Comparison of ENCODE assay signal across 9 cellular contexts in genomic region chr1:231757101-231757404, GRCh38.
DNase-seq lines count a peak whose midpoint lies in the region; ATAC-seq, FAIRE-seq and TF ChIP-seq lines count a peak whose summit lies in the region.
"Had no signal": no experiment of that assay in that cellular context is flagged by ENCODE, and none has a peak within 500 bp of the region (broad histone marks: within the 10 kb centered on the region; RNA-seq: fewer than 3 reads in every experiment).

No MANE protein-coding gene starts in this region.

- no peak overlapping the region for H3K27ac Mint-ChIP-seq in activated naive CD8-positive, alpha-beta T cell treated with anti-CD3 and anti-CD28 coated beads, Interleukin-2, amount 50 U/mL, for 24 hours

- peaks cover 6% of the 10 kb centered on the region for H3K9me3 Mint-ChIP-seq in activated naive CD8-positive, alpha-beta T cell treated with anti-CD3 and anti-CD28 coated beads, Interleukin-2, amount 50 U/mL, for 24 hours

- ATAC-seq in GM21381 (IDR thresholded peaks at IDR 0.05; ENCODE audit: unreplicated experiment) (peak; percentile 30), HG03342 (IDR thresholded peaks at IDR 0.05; ENCODE audit: unreplicated experiment) (peak; percentile 36)
- ATAC-seq in activated naive CD8-positive, alpha-beta T cell treated with anti-CD3 and anti-CD28 coated beads, Interleukin-2, amount 50 U/mL, for 24 hours, result peak; percentile 24

- H3K4me3 Mint-ChIP-seq in activated naive CD8-positive, alpha-beta T cell treated with anti-CD3 and anti-CD28 coated beads, Interleukin-2, amount 50 U/mL, for 24 hours, result no peak overlapping the region

- in situ Hi-C loops in G401 (cut with HindIII; ENCODE audit: low sequenced_read_pairs), result no loop called here

- intact Hi-C loops in breast epithelium (cut with DNase I; ENCODE audit: low total_unique reads), result no loop called here

- H3K36me3 ChIP-seq in breast epithelium, result no peaks in the 10 kb centered on the region
- H3K36me3 ChIP-seq: transverse colon had no signal

- peaks cover 19% of the 10 kb centered on the region for H3K36me3 Mint-ChIP-seq in activated naive CD8-positive, alpha-beta T cell treated with anti-CD3 and anti-CD28 coated beads, Interleukin-2, amount 50 U/mL, for 24 hours (ENCODE audit: low read depth)

- H3K27ac ChIP-seq in C4-2B (no peak overlapping the region), breast epithelium (no peak overlapping the region)
- H3K27ac ChIP-seq: transverse colon had no signal

- no peaks in the 10 kb centered on the region for H3K4me1 Mint-ChIP-seq in activated naive CD8-positive, alpha-beta T cell treated with anti-CD3 and anti-CD28 coated beads, Interleukin-2, amount 50 U/mL, for 24 hours

- no peaks in the 10 kb centered on the region for H3K27me3 Mint-ChIP-seq in activated naive CD8-positive, alpha-beta T cell treated with anti-CD3 and anti-CD28 coated beads, Interleukin-2, amount 50 U/mL, for 24 hours

- H3K4me1 ChIP-seq in breast epithelium, result no peaks in the 10 kb centered on the region

- TF ChIP-seq POLR2A in H54 (IDR thresholded peaks at IDR 0.05; ENCODE audit: low read depth, low read length), result no peak
- no peak for TF ChIP-seq POLR2A in breast epithelium (IDR thresholded peaks at IDR 0.05)

- no peak for FAIRE-seq in H54 (lab: Jason Lieb, UNC)

- H3K27me3 ChIP-seq in breast epithelium, result no peaks in the 10 kb centered on the region
- H3K27me3 ChIP-seq: transverse colon had no signal

- DNase-seq in activated naive CD8-positive, alpha-beta T cell treated with anti-CD3 and anti-CD28 coated beads, Interleukin-2, amount 50 U/mL, for 24 hours, result no peak
- no peak for DNase-seq in H54 (ENCODE audit: insufficient read length, low spot score)
- no peak for DNase-seq in breast epithelium (ENCODE audit: low spot score in 2 of 2)
- DNase-seq in G401 (ENCODE audit: low spot score), result no peak
- no peak for DNase-seq in DMS79 treated with DMSO at 0.1 percent for 48 hours (lab: John Stamatoyannopoulos, UW)

- no peak overlapping the region for H3K4me3 ChIP-seq in breast epithelium
- H3K4me3 ChIP-seq: transverse colon had no signal

- TF ChIP-seq CTCF in C4-2B (conservative IDR thresholded peaks at IDR 0.05) (peak; percentile 83), breast epithelium (IDR thresholded peaks at IDR 0.05) (no peak)

- H3K9me3 ChIP-seq in breast epithelium, result peaks cover 15 to 16% of the 10 kb centered on the region in 2 donors
